18 cellular contexts compared by ENCODE assay signal in the genomic region with DNA sequence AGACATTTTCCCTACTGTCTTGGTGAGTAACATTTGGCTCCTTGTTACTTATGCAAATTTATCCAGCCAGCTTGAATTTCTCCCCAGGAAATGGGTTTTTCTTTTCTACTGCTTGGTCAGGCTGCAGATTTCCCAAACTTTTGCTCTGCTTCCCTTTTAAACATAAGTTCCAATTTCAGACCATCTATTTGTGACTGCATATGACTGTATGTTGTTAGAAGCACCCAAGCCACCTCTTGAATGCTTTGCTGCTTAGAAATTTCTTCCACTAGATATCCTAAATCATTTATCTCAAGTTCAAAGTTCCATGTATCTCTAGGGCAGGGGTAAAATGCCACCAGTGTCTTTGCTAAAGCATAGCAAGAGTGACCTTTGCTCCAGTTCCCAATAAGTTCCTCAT.
"Had no signal": no experiment of that assay in that cellular context is flagged by ENCODE, and none has a peak within 500 bp of the region (broad histone marks: within the 10 kb centered on the region; RNA-seq: fewer than 3 reads in every experiment).

No MANE protein-coding gene starts in this region.

- DNase-seq: dermis blood vessel endothelial cell; dorsolateral prefrontal cortex; effector CD4-positive, alpha-beta T cell; effector memory CD4-positive, alpha-beta T cell; foreskin keratinocyte; glutamatergic neuron; head of caudate nucleus; heart right ventricle; hippocampal formation; left cardiac atrium; left lung; left ventricle myocardium superior; lower lobe of right lung; mesenchymal stem cell; mucosa of descending colon had no signal

- H3K27ac Mint-ChIP-seq: mesothelial cell of epicardium had no signal

- H3K27me3 ChIP-seq: dorsolateral prefrontal cortex, esophagus muscularis mucosa, foreskin keratinocyte, heart right ventricle, left lung had no signal

- H3K27ac ChIP-seq: coronary artery, dorsolateral prefrontal cortex, esophagus muscularis mucosa, foreskin keratinocyte, heart right ventricle, left lung, lower lobe of right lung had no signal

- H3K4me3 ChIP-seq: coronary artery, dorsolateral prefrontal cortex, esophagus muscularis mucosa, heart right ventricle, left lung, lower lobe of right lung, mucosa of descending colon had no signal

- ATAC-seq: foreskin keratinocyte, heart right ventricle, left cardiac atrium, left lung, left ventricle myocardium superior, lower lobe of right lung, mucosa of descending colon had no signal

- H3K4me3 Mint-ChIP-seq: mesothelial cell of epicardium had no signal

- H3K36me3 ChIP-seq: esophagus muscularis mucosa, heart right ventricle, left lung, lower lobe of right lung had no signal
